Comparison of ENCODE assay signal across 12 cellular contexts in the genomic region with DNA sequence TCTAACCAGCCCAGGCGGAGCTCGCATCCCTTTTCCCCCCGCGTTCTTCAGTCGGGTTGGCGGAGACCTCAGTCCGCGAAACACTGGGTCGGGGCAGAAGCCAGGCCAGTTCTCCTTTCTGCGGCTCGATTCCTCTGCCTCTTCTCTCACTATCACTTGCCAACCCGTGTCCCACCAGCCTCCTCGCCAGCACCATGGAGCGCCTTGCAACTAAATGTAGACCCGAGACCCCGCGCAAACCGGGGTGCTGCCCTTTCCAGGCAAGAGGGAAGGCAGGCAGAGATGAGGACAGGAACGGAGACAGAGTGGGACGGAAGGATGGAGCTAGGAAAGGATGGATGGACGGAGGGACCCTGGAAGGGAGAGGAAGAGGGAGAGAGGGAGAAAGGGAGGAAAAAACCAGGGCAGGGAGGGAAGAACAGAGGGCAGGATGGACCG. TPM values are rescaled to one million over a fixed set of nuclear protein-coding genes. Genes with fewer than 3 reads are reported as not detected.
DNase-seq lines count a peak whose midpoint lies in the region; ATAC-seq, FAIRE-seq and TF ChIP-seq lines count a peak whose summit lies in the region.
"Not testable (repeated sequence)": the region's sequence is repeated elsewhere in the genome, so short reads cannot be mapped to it uniquely, and the experiment has no call there.
"Had no signal": no experiment of that assay in that cellular context is flagged by ENCODE, and none has a peak within 500 bp of the region (broad histone marks: within the 10 kb centered on the region; RNA-seq: fewer than 3 reads in every experiment).

No MANE protein-coding gene starts in this region.

- not testable (repeated sequence) for H3K27me3 ChIP-seq in PC-3 (ENCODE audit: low read length); ascending aorta
- peaks cover 6 to 11% of the 10 kb centered on the region in 2 experiments for H3K27me3 ChIP-seq in endothelial cell of umbilical vein (ENCODE audit: control insufficient read depth in 2 of 2, insufficient read depth in 2 of 2, low read length in 2 of 2)
- H3K27me3 ChIP-seq in hepatocyte, result peaks cover 41% of the 10 kb centered on the region

- intact Hi-C loops in PC-3 (cut with micrococcal nuclease); ascending aorta (cut with DNase I); endothelial cell of umbilical vein (cut with micrococcal nuclease): not testable (repeated sequence)

- WGBS in hepatocyte (ENCODE audit: low lambda C conversion rate, missing lambda C conversion rate), result 25% methylated on average over 22 of the region's 22 CpGs

- TF ChIP-seq POLR2A in endothelial cell of umbilical vein (IDR thresholded peaks at IDR 0.05; ENCODE audit: low read depth, low read length), result not testable (repeated sequence)

- in situ Hi-C loops in ACHN (cut with HindIII; ENCODE audit: low pct_ligation_motif_present, low pct_unique_long_range_greater_than_20kb, low sequenced_read_pairs); GM13976 (cut with MboI; ENCODE audit: low sequenced_read_pairs, unreplicated experiment): not testable (repeated sequence)

- H3K27ac ChIP-seq in PC-3 (ENCODE audit: low read length); ascending aorta; endothelial cell of umbilical vein (ENCODE audit: insufficient read depth, low read depth, low read length): not testable (repeated sequence)
- peak overlapping the region; percentile 32 for H3K27ac ChIP-seq in hepatocyte

- H3K9ac ChIP-seq in PC-3 (ENCODE audit: low read length); endothelial cell of umbilical vein (replicated peaks; ENCODE audit: extremely low read depth, insufficient read depth, low read length): not testable (repeated sequence)

- not testable (repeated sequence) for H4K20me1 ChIP-seq in PC-3 (ENCODE audit: low read length); endothelial cell of umbilical vein (replicated peaks; ENCODE audit: control insufficient read depth, extremely low read depth, insufficient read depth, low read length); hepatocyte (ENCODE audit: insufficient read depth, poor library complexity, severe bottlenecking)

- BruUV-seq in PC-3 (replicated peaks; lab: Mats Ljungman, UMichigan); endothelial cell of umbilical vein (replicated peaks; lab: Mats Ljungman, UMichigan): not testable (repeated sequence)

- H3K27ac Mint-ChIP-seq in naive B cell, result peak overlapping the region in 1 of 6 donors; percentile 1

- not testable (repeated sequence) for H3K9me1 ChIP-seq in endothelial cell of umbilical vein (replicated peaks; ENCODE audit: control insufficient read depth, extremely low read depth, insufficient read depth, low read length)

- peaks cover 5 to 47% of the 10 kb centered on the region in 2 donors for H3K36me3 Mint-ChIP-seq in naive B cell

- H3K4me3 ChIP-seq in PC-3 (ENCODE audit: low read length), result 0 out of 2 replicates have a peak overlapping the region, but pooled peaks have one; percentile 30
- peak overlapping the region; percentile 44 to 64 for H3K4me3 ChIP-seq in ascending aorta
- H3K4me3 ChIP-seq in endothelial cell of umbilical vein (replicated peaks in 1 of 3; ENCODE audit: insufficient read depth in 1 of 3, low read depth in 1 of 3, low read length in 3 of 3); hepatocyte: not testable (repeated sequence)
- H3K4me3 ChIP-seq in skeletal muscle cell (ENCODE audit: low read depth, low read length), result peak overlapping the region; percentile 20

- DNase-seq in ACHN (peak; percentile 54), GM13976 (ENCODE audit: low spot score) (peak; percentile 18), endothelial cell of umbilical vein (ENCODE audit: low read depth, low spot score) (peak; percentile 19), hepatocyte (ENCODE audit: low spot score) (peak; percentile 64), skeletal muscle cell (ENCODE audit: low read depth) (peak; percentile 13)
- not testable (repeated sequence) for DNase-seq in PC-3; ascending aorta (ENCODE audit: low spot score in 2 of 2); naive B cell

- ATAC-seq in PC-3 (peak; percentile 7; the same call in 1 of the 2 replicates), naive B cell (ENCODE audit: low read depth in 2 of 2) (peak in 1 of 2 donors; percentile 32)

- H3K4me2 ChIP-seq in PC-3 (ENCODE audit: low read length) (peak overlapping the region; percentile 19; the same call in 1 of the 2 replicates), hepatocyte (peak overlapping the region; percentile 91)
- not testable (repeated sequence) for H3K4me2 ChIP-seq in endothelial cell of umbilical vein (ENCODE audit: insufficient read depth, low read length)

- peak overlapping the region in 7 of 8 donors; percentile 0 to 87 (median 81) for H3K4me3 Mint-ChIP-seq in naive B cell

- TF ChIP-seq CTCF in GM13976 (IDR thresholded peaks at IDR 0.05; ENCODE audit: borderline replicate concordance, control extremely low read depth, extremely low read depth, insufficient read depth, missing control alignments); PC-3 (conservative IDR thresholded peaks at IDR 0.05; ENCODE audit: low read depth, low read length); ascending aorta (IDR thresholded peaks at IDR 0.05); endothelial cell of umbilical vein (IDR thresholded peaks at IDR 0.05; ENCODE audit: extremely low read depth in 1 of 2, insufficient read depth in 1 of 2, low read depth in 1 of 2, low read length in 2 of 2); hepatocyte (IDR thresholded peaks at IDR 0.05; ENCODE audit: poor library complexity): not testable (repeated sequence)

- H3F3A ChIP-seq in PC-3 (ENCODE audit: low read length, unreplicated experiment), result not testable (repeated sequence)

- not testable (repeated sequence) for H3K36me3 ChIP-seq in PC-3 (ENCODE audit: low read depth, low read length); ascending aorta; endothelial cell of umbilical vein (ENCODE audit: control insufficient read depth in 2 of 2, extremely low read depth in 1 of 2, insufficient read depth in 2 of 2, low read length in 2 of 2); hepatocyte (replicated peaks; ENCODE audit: insufficient read depth, low read depth)

- POLR2A ChIA-PET in PC-3 (lab: Charles Lee; ENCODE audit: unreplicated experiment); endothelial cell of umbilical vein (lab: Charles Lee): not testable (repeated sequence)

- peaks cover 20 to 69% (median 44%) of the 10 kb centered on the region in 7 donors for H3K9me3 Mint-ChIP-seq in naive B cell

- H2AFZ ChIP-seq in PC-3 (ENCODE audit: low read length); endothelial cell of umbilical vein (ENCODE audit: low read depth, low read length): not testable (repeated sequence)
- peak overlapping the region; percentile 49 for H2AFZ ChIP-seq in hepatocyte

- H3K9me3 ChIP-seq in PC-3 (ENCODE audit: low read length); endothelial cell of umbilical vein (replicated peaks; ENCODE audit: control insufficient read depth, insufficient read depth, low read length); hepatocyte (ENCODE audit: low read depth): not testable (repeated sequence)
- H3K9me3 ChIP-seq in ascending aorta, result peaks cover 3 to 26% of the 10 kb centered on the region in 2 donors

- H3K27me3 Mint-ChIP-seq in naive B cell, result peaks cover 32 to 62% (median 38%) of the 10 kb centered on the region in 3 donors

- H3K9me2 ChIP-seq in PC-3 (replicated peaks; ENCODE audit: low read length); hepatocyte (replicated peaks; ENCODE audit: insufficient read depth): not testable (repeated sequence)

- H3K4me1 Mint-ChIP-seq in naive B cell, result peaks cover 14 to 32% (median 20%) of the 10 kb centered on the region in 3 donors

- H3K4me1 ChIP-seq in PC-3 (ENCODE audit: insufficient read depth, low read length); ascending aorta; endothelial cell of umbilical vein (ENCODE audit: control insufficient read depth, extremely low read depth, insufficient read depth, low read length); hepatocyte (ENCODE audit: insufficient read depth): not testable (repeated sequence)

- H3K79me2 ChIP-seq in PC-3 (ENCODE audit: low read length); endothelial cell of umbilical vein (ENCODE audit: control insufficient read depth, insufficient read depth, low read length); hepatocyte: not testable (repeated sequence)

- FAIRE-seq in endothelial cell of umbilical vein (lab: Jason Lieb, UNC), result not testable (repeated sequence)

- CTCF ChIA-PET in PC-3 (lab: Charles Lee); endothelial cell of umbilical vein (lab: Charles Lee): not testable (repeated sequence)

- dilution Hi-C loops in endothelial cell of umbilical vein (cut with MboI; ENCODE audit: extremely low pct_ligation_motif_present, low sequenced_read_pairs), result not testable (repeated sequence)

TF ChIP-seq in endothelial cell of umbilical vein, 7 proteins besides CTCF, POLR2A, EP300 and RAD21:
- TF ChIP-seq EZH2 (IDR thresholded peaks at IDR 0.05; ENCODE audit: borderline replicate concordance, low read depth, low read length, severe bottlenecking), result peak; percentile 36

RNA-seq across cellular contexts. Expression of a gene that starts 6.3 kb away (rescaled TPM):
- total RNA-seq in PC-3 (2014; rRNA removed), result not detected in 2 replicates
- total RNA-seq in ascending aorta, result not detected
- total RNA-seq in endothelial cell of umbilical vein, result not detected in 2 replicates
- not detected in 2 replicates for polyA plus RNA-seq in endothelial cell of umbilical vein
- polyA plus RNA-seq in endothelial cell of umbilical vein (2011; cell fraction: cytosol; rRNA removed), result not detected in 2 replicates
- polyA plus RNA-seq in endothelial cell of umbilical vein (2011; cell fraction: nucleus; rRNA removed), result not detected in 2 replicates
- polyA plus RNA-seq in endothelial cell of umbilical vein (2012), result not detected in 2 replicates
- polyA minus RNA-seq in endothelial cell of umbilical vein, result not detected in 2 replicates
- polyA minus RNA-seq in endothelial cell of umbilical vein (2011; cell fraction: cytosol; rRNA and poly(A)+ RNA removed), result not detected
- not detected in 2 replicates for polyA minus RNA-seq in endothelial cell of umbilical vein (2011; cell fraction: nucleus; rRNA and poly(A)+ RNA removed)
- not detected in 2 replicates for total RNA-seq in hepatocyte
- 0.39 TPM in 1 of 2 replicates, not detected in the other for polyA plus RNA-seq in hepatocyte
- polyA plus RNA-seq in naive B cell (ENCODE audit: low read depth in 6 of 6), result not detected
- total RNA-seq: activated CD4-positive, alpha-beta memory T cell treated with anti-CD3 and anti-CD28 coated beads, Interleukin-2, amount 10 ng/mL, durations not matched to agents 7 days and 5 days; heart left ventricle; Right ventricle myocardium superior had no signal
- polyA plus RNA-seq: heart left ventricle, small intestine had no signal
